In the genomic region with DNA sequence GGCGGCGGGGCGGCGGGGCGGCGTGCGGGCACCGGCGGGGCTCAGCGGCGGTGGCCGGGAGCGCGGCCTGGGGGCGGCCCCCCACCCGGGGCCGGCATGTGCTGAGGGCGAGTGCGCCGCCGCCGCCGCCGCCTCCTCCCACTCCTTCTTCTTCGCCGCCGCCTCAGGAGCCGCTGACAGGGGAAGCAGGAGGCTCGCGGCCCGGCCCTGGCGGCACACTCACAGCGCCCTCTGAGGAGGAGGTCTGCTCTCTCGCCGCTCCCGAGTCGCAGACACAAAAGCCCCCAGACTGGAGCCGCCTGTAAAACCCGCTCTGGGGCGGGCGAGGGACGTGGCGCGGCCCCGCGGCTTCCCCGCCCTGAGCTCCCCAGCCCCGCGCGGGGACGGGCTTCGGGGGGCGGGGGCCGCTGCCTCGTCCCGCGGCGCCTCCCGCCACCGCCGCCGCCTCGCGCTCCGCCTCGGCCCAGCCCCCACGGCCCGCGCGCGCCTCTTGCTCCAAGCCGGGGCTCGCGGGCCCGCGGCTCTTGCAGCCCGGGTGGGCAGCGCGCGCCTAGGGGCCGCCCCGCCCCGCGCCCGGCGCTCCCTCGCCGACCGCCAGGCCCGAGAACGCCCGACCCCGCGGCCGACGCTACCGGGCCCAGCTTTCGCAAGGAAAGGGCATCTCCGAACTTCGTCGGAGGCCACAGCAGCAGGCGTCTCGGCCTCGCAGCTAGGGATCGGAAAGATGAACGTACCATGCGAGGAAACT, we compare ENCODE assay signal across 8 cellular contexts. TPM values are rescaled to one million over a fixed set of nuclear protein-coding genes. Genes with fewer than 3 reads are reported as not detected.
DNase-seq lines count a peak whose midpoint lies in the region; ATAC-seq and TF ChIP-seq lines count a peak whose summit lies in the region.

A gene with protein sequence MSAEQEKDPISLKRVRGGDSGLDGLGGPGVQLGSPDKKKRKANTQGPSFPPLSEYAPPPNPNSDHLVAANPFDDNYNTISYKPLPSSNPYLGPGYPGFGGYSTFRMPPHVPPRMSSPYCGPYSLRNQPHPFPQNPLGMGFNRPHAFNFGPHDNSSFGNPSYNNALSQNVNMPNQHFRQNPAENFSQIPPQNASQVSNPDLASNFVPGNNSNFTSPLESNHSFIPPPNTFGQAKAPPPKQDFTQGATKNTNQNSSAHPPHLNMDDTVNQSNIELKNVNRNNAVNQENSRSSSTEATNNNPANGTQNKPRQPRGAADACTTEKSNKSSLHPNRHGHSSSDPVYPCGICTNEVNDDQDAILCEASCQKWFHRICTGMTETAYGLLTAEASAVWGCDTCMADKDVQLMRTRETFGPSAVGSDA (minus strand): TSS at position 276 of the 748 bp plus-strand sequence. CDS start 462 bp downstream, outside the sequence.

- peak within 1 kb of the TSS; percentile 94 for H3K27ac Mint-ChIP-seq in progenitor cell of endocrine pancreas

- H3K4me3 Mint-ChIP-seq in progenitor cell of endocrine pancreas (ENCODE audit: low read depth) = peak within 1 kb of the TSS; percentile 80

- H3K27me3 Mint-ChIP-seq in progenitor cell of endocrine pancreas = peaks cover 34% of the 10 kb centered on the region

- intact Hi-C loops in left ventricle myocardium superior (cut with micrococcal nuclease) = no loop called here

- DNase-seq in SIG-M5 treated with dmso at 0.1 percent for 504 hours (lab: John Stamatoyannopoulos, UW; ENCODE audit: unreplicated experiment) (peak; percentile 36), SIG-M5 (lab: John Stamatoyannopoulos, UW) (no peak), RPMI8226 (peak; percentile 40), amygdala (lab: John Stamatoyannopoulos, UW) (peak in 32 of 56 donors; percentile 3 to 71 (median 26)), left ventricle myocardium superior (peak; percentile 75), progenitor cell of endocrine pancreas (ENCODE audit: low spot score, unreplicated experiment) (peak; percentile 56)

- peaks cover 2% of the 10 kb centered on the region for H3K4me1 Mint-ChIP-seq in progenitor cell of endocrine pancreas (ENCODE audit: low read depth)

- peaks cover 2% of the 10 kb centered on the region for H3K36me3 Mint-ChIP-seq in progenitor cell of endocrine pancreas (ENCODE audit: insufficient read depth)

- no peak for TF ChIP-seq CTCF in progenitor cell of endocrine pancreas (IDR thresholded peaks at IDR 0.05; ENCODE audit: unreplicated experiment)

- H3K9me3 Mint-ChIP-seq in progenitor cell of endocrine pancreas (ENCODE audit: low read depth) = no peaks in the 10 kb centered on the region

- peak; percentile 58 for ATAC-seq in HG03159 (IDR thresholded peaks at IDR 0.05; ENCODE audit: unreplicated experiment)
- peak; percentile 93 for ATAC-seq in left ventricle myocardium superior
- ATAC-seq in HG03469 (IDR thresholded peaks at IDR 0.05; ENCODE audit: unreplicated experiment) = no peak

RNA-seq across cellular contexts. Expression of the gene that starts here (rescaled TPM):
- total RNA-seq in left ventricle myocardium superior = 7.8 TPM
- total RNA-seq in progenitor cell of endocrine pancreas = 19.9 and 21.8 TPM in 2 replicates
